In genomic region chr9:120580591-120580896, GRCh38 we compare ENCODE assay signal across 8 cellular contexts. TPM values are rescaled to one million over a fixed set of nuclear protein-coding genes. Genes with fewer than 3 reads are reported as not detected.
DNase-seq lines count a peak whose midpoint lies in the region.

No MANE protein-coding gene starts in this region.

- peak overlapping the region in 1 of 2 experiments; percentile 59 for H3K18ac ChIP-seq in mesenchymal stem cell (ENCODE audit: low read depth in 1 of 2, low read length in 2 of 2)

- no peaks in the 10 kb centered on the region for H3K27me3 Mint-ChIP-seq in activated naive CD4-positive, alpha-beta T cell treated with anti-CD3 and anti-CD28 coated beads for 36 hours (ENCODE audit: low read depth)
- no peaks in the 10 kb centered on the region for H3K27me3 Mint-ChIP-seq in activated naive CD8-positive, alpha-beta T cell treated with anti-CD3 and anti-CD28 coated beads for 36 hours

- peaks cover 6% of the 10 kb centered on the region for H3K36me3 Mint-ChIP-seq in activated naive CD4-positive, alpha-beta T cell treated with anti-CD3 and anti-CD28 coated beads for 36 hours (ENCODE audit: low read depth)
- peaks cover 21% of the 10 kb centered on the region for H3K36me3 Mint-ChIP-seq in activated naive CD8-positive, alpha-beta T cell treated with anti-CD3 and anti-CD28 coated beads for 36 hours

- H3K4me3 ChIP-seq in mesenchymal stem cell (ENCODE audit: insufficient read depth in 1 of 2, low read depth in 1 of 2, low read length in 2 of 2), result peak overlapping the region in 1 of 2 experiments; percentile 100
- H3K4me3 ChIP-seq in thymus (ENCODE audit: low read length), result peak overlapping the region; percentile 93

- H3K9me3 Mint-ChIP-seq in activated naive CD4-positive, alpha-beta T cell treated with anti-CD3 and anti-CD28 coated beads for 36 hours, result no peaks in the 10 kb centered on the region
- H3K9me3 Mint-ChIP-seq in activated naive CD8-positive, alpha-beta T cell treated with anti-CD3 and anti-CD28 coated beads for 36 hours, result peaks cover 1% of the 10 kb centered on the region

- H2BK120ac ChIP-seq in mesenchymal stem cell (ENCODE audit: low read depth, low read length), result no peak overlapping the region

- intact Hi-C loops in activated naive CD4-positive, alpha-beta T cell treated with anti-CD3 and anti-CD28 coated beads for 36 hours (cut with micrococcal nuclease), result loop anchor here (1.0 to 10.0 kb wide), 4 partner anchors 134 to 1514 kb away; partner anchors contain the start of genes CNTRL, MEGF9 and TTLL11

- H2BK12ac ChIP-seq in mesenchymal stem cell (ENCODE audit: low read length in 2 of 2), result no peak overlapping the region

- peak overlapping the region; percentile 92 for H3K27ac Mint-ChIP-seq in activated naive CD4-positive, alpha-beta T cell treated with anti-CD3 and anti-CD28 coated beads for 36 hours
- H3K27ac Mint-ChIP-seq in activated naive CD8-positive, alpha-beta T cell treated with anti-CD3 and anti-CD28 coated beads for 36 hours, result peak overlapping the region; percentile 92

- no peak overlapping the region for H4K91ac ChIP-seq in mesenchymal stem cell (ENCODE audit: low read length)

- H3K27me3 ChIP-seq in mesenchymal stem cell (ENCODE audit: control insufficient read depth in 1 of 2, insufficient read depth in 1 of 2, low read length in 2 of 2), result no peaks in the 10 kb centered on the region
- no peaks in the 10 kb centered on the region for H3K27me3 ChIP-seq in thymus (ENCODE audit: control insufficient read depth, insufficient read depth)

- peak overlapping the region; percentile 71 for H4K8ac ChIP-seq in mesenchymal stem cell (ENCODE audit: low read length)

- no peak overlapping the region for H2BK15ac ChIP-seq in mesenchymal stem cell (ENCODE audit: low read depth, poor library complexity, severe bottlenecking)

- H3K23ac ChIP-seq in mesenchymal stem cell (ENCODE audit: low read length in 2 of 2), result no peak overlapping the region

- H3K9me3 ChIP-seq in mesenchymal stem cell (ENCODE audit: control insufficient read depth, low read length), result no peaks in the 10 kb centered on the region
- H3K9me3 ChIP-seq in thymus (ENCODE audit: control insufficient read depth), result no peaks in the 10 kb centered on the region

- H3K4me2 ChIP-seq in mesenchymal stem cell (ENCODE audit: low read length, poor library complexity, severe bottlenecking), result no peak overlapping the region

- H3K4me1 ChIP-seq in mesenchymal stem cell (ENCODE audit: control insufficient read depth, insufficient read depth, low read depth, low read length), result peaks cover 7% of the 10 kb centered on the region
- peaks cover 14% of the 10 kb centered on the region for H3K4me1 ChIP-seq in thymus (ENCODE audit: control insufficient read depth, insufficient read depth, low read length)

- CTCF ChIA-PET in activated naive CD4-positive, alpha-beta T cell treated with anti-CD3 and anti-CD28 coated beads for 36 hours (lab: Charles Lee), result no interaction called here

- peak overlapping the region in 1 of 2 experiments; percentile 67 for H3K4ac ChIP-seq in mesenchymal stem cell (ENCODE audit: low read depth in 1 of 2, low read length in 2 of 2)

- H3K27ac ChIP-seq in mesenchymal stem cell (ENCODE audit: low read length, poor library complexity, severe bottlenecking) (no peak overlapping the region), thymus (ENCODE audit: low read depth) (no peak overlapping the region)

- H3K36me3 ChIP-seq in mesenchymal stem cell (ENCODE audit: control insufficient read depth in 1 of 2, insufficient read depth in 2 of 2, low read depth in 1 of 2, low read length in 2 of 2) (peaks cover 0 to 2% of the 10 kb centered on the region in 2 experiments), thymus (ENCODE audit: control insufficient read depth, insufficient read depth) (no peaks in the 10 kb centered on the region)

- H3K4me1 Mint-ChIP-seq in activated naive CD4-positive, alpha-beta T cell treated with anti-CD3 and anti-CD28 coated beads for 36 hours (ENCODE audit: low read depth), result peaks cover 47% of the 10 kb centered on the region
- peaks cover 40% of the 10 kb centered on the region for H3K4me1 Mint-ChIP-seq in activated naive CD8-positive, alpha-beta T cell treated with anti-CD3 and anti-CD28 coated beads for 36 hours

- H3K14ac ChIP-seq in mesenchymal stem cell (ENCODE audit: low read length in 2 of 2), result no peak overlapping the region

- no peak overlapping the region for H2AK5ac ChIP-seq in mesenchymal stem cell (ENCODE audit: low read length, severe bottlenecking)

- 100% methylated on average over 2 of the region's 2 CpGs for WGBS in mesenchymal stem cell
- 98% methylated on average over 2 of the region's 2 CpGs for WGBS in thymus

- H3K9ac ChIP-seq in mesenchymal stem cell (ENCODE audit: low read length), result peak overlapping the region; percentile 94

- no peak for DNase-seq in activated naive CD4-positive, alpha-beta T cell treated with anti-CD3 and anti-CD28 coated beads for 36 hours
- DNase-seq in activated naive CD4-positive, alpha-beta T cell (lab: John Stamatoyannopoulos, UW), result no peak
- DNase-seq in activated naive CD8-positive, alpha-beta T cell treated with anti-CD3 and anti-CD28 coated beads for 36 hours, result no peak
- DNase-seq in mesenchymal stem cell (no peak), NCI-H1048 (lab: John Stamatoyannopoulos, UW) (no peak), HCEC 1CT (no peak), DMS79 treated with DMSO at 0.1 percent for 48 hours (lab: John Stamatoyannopoulos, UW) (no peak)

- H3K79me1 ChIP-seq in mesenchymal stem cell (replicated peaks; ENCODE audit: low read length, poor library complexity, severe bottlenecking), result peaks cover 15% of the 10 kb centered on the region

- peak overlapping the region; percentile 81 for H2AFZ ChIP-seq in mesenchymal stem cell (ENCODE audit: low read depth, low read length)

- no peak overlapping the region for H2BK5ac ChIP-seq in mesenchymal stem cell (ENCODE audit: low read depth, low read length, poor library complexity, severe bottlenecking)

- peak overlapping the region; percentile 97 for H3K4me3 Mint-ChIP-seq in activated naive CD4-positive, alpha-beta T cell treated with anti-CD3 and anti-CD28 coated beads for 36 hours
- peak overlapping the region; percentile 98 for H3K4me3 Mint-ChIP-seq in activated naive CD8-positive, alpha-beta T cell treated with anti-CD3 and anti-CD28 coated beads for 36 hours

RNA-seq across cellular contexts. Expression of gene CDK5RAP2, which starts 0.6 kb away (rescaled TPM):
- total RNA-seq in activated naive CD4-positive, alpha-beta T cell treated with anti-CD3 and anti-CD28 coated beads for 36 hours, result 10 to 100 TPM; 92.7 to 99.7 TPM
- 10 to 100 TPM; 51.7 to 55.9 TPM for total RNA-seq in activated naive CD8-positive, alpha-beta T cell treated with anti-CD3 and anti-CD28 coated beads for 36 hours
- polyA plus RNA-seq in mesenchymal stem cell (2013, experiment 1 of 2), result 9.3 TPM
- 8.7 TPM for polyA plus RNA-seq in mesenchymal stem cell (2013, experiment 2 of 2)
- 44.0 TPM for polyA plus RNA-seq in thymus
